In the genomic region with DNA sequence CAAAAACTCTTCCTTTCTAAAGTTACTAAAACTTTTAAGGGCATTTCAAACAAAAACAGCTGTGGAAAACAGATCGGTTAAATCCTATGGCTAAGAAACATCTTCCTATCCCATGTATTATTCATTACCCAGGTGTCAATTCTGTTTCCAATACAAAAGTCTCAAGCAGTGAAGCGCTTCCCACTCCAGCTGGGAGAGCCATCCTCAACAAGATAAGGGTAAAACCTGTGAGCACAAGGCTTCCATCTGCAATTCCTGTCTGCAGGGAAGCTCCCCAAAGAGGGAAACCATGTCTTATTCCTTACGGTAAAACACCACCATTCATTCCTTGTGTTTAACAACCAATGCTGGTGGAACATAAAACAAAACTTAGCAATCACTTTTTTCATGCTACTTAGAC, we compare ENCODE assay signal across 17 cellular contexts. TPM values are rescaled to one million over a fixed set of nuclear protein-coding genes. Genes with fewer than 3 reads are reported as not detected.
"Had no signal": no experiment of that assay in that cellular context is flagged by ENCODE, and none has a peak within 500 bp of the region (broad histone marks: within the 10 kb centered on the region; RNA-seq: fewer than 3 reads in every experiment).

No MANE protein-coding gene starts in this region.

RNA-seq across cellular contexts. Expression of a gene that starts 38.8 kb away (rescaled TPM):
- total RNA-seq: natural killer cell treated with Interleukin-12 subunit alpha and Interleukin-12 subunit beta and Interleukin-15 and Interleukin-18, amount 100 ng/mL, for 72 hours; neural crest cell; omental fat pad; osteocyte; pancreas; posterior vena cava; prostate gland; pulmonary artery endothelial cell; right atrium auricular region; sciatic nerve; smooth muscle cell; spleen; suprapubic skin; transverse colon; upper lobe of right lung; urinary bladder; uterus had no signal
- polyA plus RNA-seq: pancreas, smooth muscle cell, urinary bladder had no signal
